ENCODE assay signal across 20 cellular contexts in the genomic region with DNA sequence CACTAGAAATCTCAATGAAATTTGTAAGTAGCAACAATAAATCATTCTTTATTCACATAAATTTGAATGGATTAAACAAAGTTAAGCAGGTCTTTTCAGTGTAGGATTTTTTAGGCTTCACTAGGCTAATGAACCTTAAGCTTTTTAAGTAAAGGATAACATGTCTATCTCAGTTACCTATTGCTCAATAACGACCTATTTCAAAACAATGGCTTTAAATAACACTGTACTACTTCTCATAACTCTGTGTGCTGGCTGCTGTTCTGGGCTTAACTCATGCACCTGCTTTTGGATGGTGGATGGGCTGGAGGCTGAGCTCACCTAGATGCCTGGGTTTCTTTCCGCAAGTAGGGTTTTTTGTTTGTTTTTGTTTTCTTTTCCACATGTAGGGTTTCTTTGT.
"Had no signal": no experiment of that assay in that cellular context is flagged by ENCODE, and none has a peak within 500 bp of the region (broad histone marks: within the 10 kb centered on the region; RNA-seq: fewer than 3 reads in every experiment).

No MANE protein-coding gene starts in this region.

- DNase-seq: activated CD4-positive, alpha-beta T cell treated with anti-CD3 and anti-CD28 coated beads for 1 hour; activated CD8-positive, alpha-beta memory T cell treated with anti-CD3 and anti-CD28 coated beads for 24 hours; activated CD8-positive, alpha-beta memory T cell treated with anti-CD3 and anti-CD28 coated beads, Interleukin-2, amount 50 U/mL, for 48 hours; activated effector memory CD4-positive, alpha-beta T cell treated with Interleukin-2 at 50 U/mL for 16 hours; activated naive CD4-positive, alpha-beta T cell treated with anti-CD3 and anti-CD28 coated beads, Interleukin-2, amount 50 U/mL, for 16 hours; activated T-cell treated with anti-CD3 and anti-CD28 coated beads, Interleukin-2, amount 50 U/mL, for 48 hours; cerebellar nuclear complex; cortex of kidney; mesenchymal stem cell; mucosa of descending colon; naive B cell; right cardiac atrium; stimulated activated naive CD8-positive, alpha-beta T cell treated with anti-CD3 and anti-CD28 coated beads, Interleukin-15, amount 100 ng/mL, for 72 hours; transverse colon; uterus; WERI-Rb-1 had no signal

- H3K4me3 ChIP-seq: breast epithelium, esophagus muscularis mucosa, mucosa of descending colon, skin epidermis, suprapubic skin, transverse colon, uterus had no signal
